In the genomic region with DNA sequence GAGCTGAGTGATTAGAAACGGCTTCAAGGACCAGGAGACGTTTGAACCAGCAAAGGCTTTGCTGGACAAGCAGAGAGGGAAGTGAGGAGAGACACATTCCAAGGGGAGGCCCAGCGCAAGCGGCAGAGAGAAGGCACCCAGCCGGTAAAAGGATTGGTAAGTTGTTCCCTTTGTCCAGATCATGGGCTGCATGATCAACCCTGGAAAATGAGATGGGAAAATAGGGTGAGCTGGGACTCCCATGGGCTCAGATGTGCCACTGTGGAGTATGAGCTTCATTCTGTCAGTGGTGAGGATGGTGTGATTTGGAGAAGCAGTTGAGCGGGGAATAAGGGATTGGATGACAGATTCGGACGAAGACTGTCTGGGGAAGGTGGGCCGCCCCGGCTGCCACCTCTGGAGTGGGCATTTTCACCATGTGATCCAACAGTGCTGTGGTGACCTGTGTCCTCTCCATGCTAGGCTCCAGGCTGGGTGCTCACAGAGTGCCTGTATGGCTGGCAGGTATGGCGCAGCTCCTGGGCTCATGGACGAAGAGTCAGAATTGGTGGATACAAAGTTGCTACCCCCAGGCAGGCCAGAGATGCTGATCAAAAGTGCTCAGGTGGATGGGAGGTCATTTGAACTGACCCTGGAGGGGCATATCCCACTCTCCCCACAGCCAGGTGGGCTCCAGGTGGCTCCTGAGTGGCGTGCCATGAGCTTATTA, we compare ENCODE assay signal across 20 cellular contexts.
DNase-seq lines count a peak whose midpoint lies in the region; TF ChIP-seq lines count a peak whose summit lies in the region.
"Had no signal": no experiment of that assay in that cellular context is flagged by ENCODE, and none has a peak within 500 bp of the region (broad histone marks: within the 10 kb centered on the region; RNA-seq: fewer than 3 reads in every experiment).

No MANE protein-coding gene starts in this region.

- TF ChIP-seq CTCF in colonic mucosa (IDR thresholded peaks at IDR 0.05) (no peak), lower leg skin (IDR thresholded peaks at IDR 0.05) (no peak), sigmoid colon (IDR thresholded peaks at IDR 0.05) (no peak)

- H3K4me1 Mint-ChIP-seq in activated CD4-positive, alpha-beta T cell treated with anti-CD3 and anti-CD28 coated beads, Interleukin-2, amount 10 ng/mL, durations not matched to agents 24 days and 14 days: peaks cover 3% of the 10 kb centered on the region

- intact Hi-C loops in activated CD4-positive, alpha-beta T cell treated with anti-CD3 and anti-CD28 coated beads, Interleukin-2, amount 10 ng/mL, durations not matched to agents 24 days and 14 days (cut with micrococcal nuclease): no loop called here
- intact Hi-C loops in colonic mucosa (cut with DNase I) (no loop called here), lower leg skin (cut with DNase I; ENCODE audit: low total_unique reads) (no loop called here), sigmoid colon (cut with DNase I) (no loop called here)

- H3K4me3 ChIP-seq in colonic mucosa (no peak overlapping the region), lower leg skin (ENCODE audit: low read depth, poor library complexity, severe bottlenecking) (no peak overlapping the region), sigmoid colon (no peak overlapping the region)
- H3K4me3 ChIP-seq: BLaER1 treated with 17β-estradiol and CSF1 and Interleukin-3, amounts not matched to agents 10 nM and 100 nM; GM23248 had no signal

- H3K36me3 Mint-ChIP-seq in activated CD4-positive, alpha-beta T cell treated with anti-CD3 and anti-CD28 coated beads, Interleukin-2, amount 10 ng/mL, durations not matched to agents 24 days and 14 days (ENCODE audit: low read depth): no peaks in the 10 kb centered on the region
- H3K36me3 Mint-ChIP-seq: CD8-positive, alpha-beta T cell had no signal

- no peaks in the 10 kb centered on the region for H3K27me3 ChIP-seq in colonic mucosa
- no peaks in the 10 kb centered on the region for H3K27me3 ChIP-seq in sigmoid colon
- H3K27me3 ChIP-seq: BLaER1 treated with 17β-estradiol and CSF1 and Interleukin-3, amounts not matched to agents 10 nM and 100 nM had no signal

- POLR2A ChIA-PET in HEK293T (lab: Yijun Ruan, JAX): interaction anchor here (1.6 kb wide), 1 partner anchor 282 kb away, joined by 4 read pairs; the partner anchor contains the start of gene POP4

- H3K36me3 ChIP-seq in colonic mucosa: no peaks in the 10 kb centered on the region
- no peaks in the 10 kb centered on the region for H3K36me3 ChIP-seq in sigmoid colon
- H3K36me3 ChIP-seq: BLaER1 treated with 17β-estradiol and CSF1 and Interleukin-3, amounts not matched to agents 10 nM and 100 nM had no signal

- H3K27ac Mint-ChIP-seq in activated CD4-positive, alpha-beta T cell treated with anti-CD3 and anti-CD28 coated beads, Interleukin-2, amount 10 ng/mL, durations not matched to agents 24 days and 14 days: no peak overlapping the region
- H3K27ac Mint-ChIP-seq: CD8-positive, alpha-beta T cell had no signal

- H3K9ac ChIP-seq in colonic mucosa (ENCODE audit: low read depth in 2 of 2, low read length in 2 of 2): no peak overlapping the region
- H3K9ac ChIP-seq: BLaER1 treated with 17β-estradiol and CSF1 and Interleukin-3, amounts not matched to agents 10 nM and 100 nM; GM23248 had no signal

- no peaks in the 10 kb centered on the region for H3K27me3 Mint-ChIP-seq in activated CD4-positive, alpha-beta T cell treated with anti-CD3 and anti-CD28 coated beads, Interleukin-2, amount 10 ng/mL, durations not matched to agents 24 days and 14 days

- TF ChIP-seq EP300 in sigmoid colon (IDR thresholded peaks at IDR 0.05): no peak

- CTCF ChIA-PET in HEK293T (lab: Yijun Ruan, JAX): no interaction called here

- H3K4me3 Mint-ChIP-seq in activated CD4-positive, alpha-beta T cell treated with anti-CD3 and anti-CD28 coated beads, Interleukin-2, amount 10 ng/mL, durations not matched to agents 24 days and 14 days: no peak overlapping the region
- H3K4me3 Mint-ChIP-seq: CD8-positive, alpha-beta T cell had no signal

- H3K27ac ChIP-seq in colonic mucosa (no peak overlapping the region), sigmoid colon (no peak overlapping the region)
- H3K27ac ChIP-seq: 22Rv1; BLaER1 treated with 17β-estradiol and CSF1 and Interleukin-3, amounts not matched to agents 10 nM and 100 nM; GM23248 had no signal

- H3K4me1 ChIP-seq in colonic mucosa (no peaks in the 10 kb centered on the region), sigmoid colon (no peaks in the 10 kb centered on the region)
- H3K4me1 ChIP-seq: BLaER1 treated with 17β-estradiol and CSF1 and Interleukin-3, amounts not matched to agents 10 nM and 100 nM had no signal

- WGBS in lower leg skin, 2 donors: 79 to 82% methylated on average over 11 to 13 of the region's 13 CpGs
- WGBS in sigmoid colon, 2 donors: 74 to 83% methylated on average over 13 of the region's 13 CpGs

- H3K9me3 ChIP-seq in colonic mucosa: no peaks in the 10 kb centered on the region
- no peaks in the 10 kb centered on the region for H3K9me3 ChIP-seq in sigmoid colon

- TF ChIP-seq POLR2A in lower leg skin (IDR thresholded peaks at IDR 0.05) (no peak), sigmoid colon (IDR thresholded peaks at IDR 0.05) (no peak)

- DNase-seq in activated CD4-positive, alpha-beta T cell treated with anti-CD3 and anti-CD28 coated beads, Interleukin-2, amount 10 ng/mL, durations not matched to agents 24 days and 14 days: peak; percentile 34
- no peak for DNase-seq in activated CD4-positive, alpha-beta T cell treated with anti-CD3 and anti-CD28 coated beads for 1 hour
- DNase-seq in colonic mucosa (peak; percentile 3), lower leg skin (ENCODE audit: low spot score in 2 of 2) (peak; percentile 2 to 57), sigmoid colon (peak; percentile 36), NCI-H226 (no peak), SKM-1 (lab: John Stamatoyannopoulos, UW; ENCODE audit: unreplicated experiment) (no peak), HEK293T (ENCODE audit: extremely low spot score) (no peak)
- DNase-seq: ACHN; CD8-positive, alpha-beta T cell; GM23248; HCEC 1CT; Kasumi-1; NCI-H1417; NCI-H187; NCI-H446 treated with DMSO at 0.1 percent for 48 hours; NCI-H526 treated with DMSO at 0.1 percent for 48 hours; OCI-M1 had no signal

- peaks cover 3% of the 10 kb centered on the region for H3K9me3 Mint-ChIP-seq in activated CD4-positive, alpha-beta T cell treated with anti-CD3 and anti-CD28 coated beads, Interleukin-2, amount 10 ng/mL, durations not matched to agents 24 days and 14 days
- H3K9me3 Mint-ChIP-seq: CD8-positive, alpha-beta T cell had no signal

TF ChIP-seq in HEK293T, 16 proteins besides CTCF, POLR2A, EP300 and RAD21:
- TF ChIP-seq BHLHE40 (IDR thresholded peaks at IDR 0.05; ENCODE audit: borderline replicate concordance) (no peak), ELF4 (IDR thresholded peaks at IDR 0.05) (no peak), HDGF (IDR thresholded peaks at IDR 0.05; ENCODE audit: borderline replicate concordance) (no peak), LEF1 (IDR thresholded peaks at IDR 0.05; ENCODE audit: borderline replicate concordance) (no peak), SP1 (IDR thresholded peaks at IDR 0.05) (no peak), L3MBTL2 (conservative IDR thresholded peaks at IDR 0.05) (no peak), FOXK2 (IDR thresholded peaks at IDR 0.05) (no peak), NFRKB (IDR thresholded peaks at IDR 0.05) (no peak), ARNT (IDR thresholded peaks at IDR 0.05) (no peak), ZNF384 (IDR thresholded peaks at IDR 0.05) (no peak), FOXM1 (IDR thresholded peaks at IDR 0.05; ENCODE audit: borderline replicate concordance) (no peak), SUZ12 (IDR thresholded peaks at IDR 0.05) (no peak), CTBP1 (IDR thresholded peaks at IDR 0.05; ENCODE audit: borderline replicate concordance) (no peak)
- TF ChIP-seq, protein P1, sequence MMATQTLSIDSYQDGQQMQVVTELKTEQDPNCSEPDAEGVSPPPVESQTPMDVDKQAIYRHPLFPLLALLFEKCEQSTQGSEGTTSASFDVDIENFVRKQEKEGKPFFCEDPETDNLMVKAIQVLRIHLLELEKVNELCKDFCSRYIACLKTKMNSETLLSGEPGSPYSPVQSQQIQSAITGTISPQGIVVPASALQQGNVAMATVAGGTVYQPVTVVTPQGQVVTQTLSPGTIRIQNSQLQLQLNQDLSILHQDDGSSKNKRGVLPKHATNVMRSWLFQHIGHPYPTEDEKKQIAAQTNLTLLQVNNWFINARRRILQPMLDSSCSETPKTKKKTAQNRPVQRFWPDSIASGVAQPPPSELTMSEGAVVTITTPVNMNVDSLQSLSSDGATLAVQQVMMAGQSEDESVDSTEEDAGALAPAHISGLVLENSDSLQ (IDR thresholded peaks at IDR 0.05): no peak

Comparison
In these comparisons a context has a peak if more than half of its experiments do, and no peak if none do; other contexts are left out.
1. DNase-seq: peak in activated CD4-positive, alpha-beta T cell treated with anti-CD3 and anti-CD28 coated beads, Interleukin-2, amount 10 ng/mL, durations not matched to agents 24 days and 14 days (single experiment), colonic mucosa (single experiment), lower leg skin (2 of 2) and sigmoid colon (single experiment); none in activated CD4-positive, alpha-beta T cell treated with anti-CD3 and anti-CD28 coated beads for 1 hour (single experiment), NCI-H226 (single experiment), SKM-1 (single experiment) and HEK293T (single experiment).